In the genomic region with DNA sequence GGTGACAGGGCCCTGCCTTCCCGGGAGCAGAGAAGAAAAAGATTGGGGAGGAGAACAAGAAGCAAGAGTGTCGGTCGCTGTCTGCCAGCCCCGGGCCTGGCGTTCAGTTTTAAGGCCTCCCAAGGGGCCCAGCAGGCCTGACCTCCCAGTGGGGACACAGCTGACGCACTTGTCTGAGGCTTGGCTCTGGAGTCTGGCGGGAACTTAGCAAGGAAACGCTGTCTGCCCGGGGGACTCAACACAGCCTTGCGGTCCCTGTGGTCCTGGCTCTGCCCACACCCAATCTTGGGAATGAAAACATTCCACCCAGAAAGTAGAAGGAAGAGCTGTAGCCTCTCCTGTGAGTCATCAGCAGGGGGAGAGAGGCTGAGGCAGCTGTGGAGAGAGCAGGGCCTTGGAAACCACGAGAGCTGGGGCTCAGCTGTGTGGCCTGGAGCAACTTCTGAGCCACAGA, we compare ENCODE assay signal across 1 cellular context.
TF ChIP-seq lines count a peak whose summit lies in the region.

No MANE protein-coding gene starts in this region.

TF ChIP-seq in K562, 482 proteins besides CTCF, POLR2A, EP300 and RAD21 (continued from another document):
- no peak for TF ChIP-seq CBFA2T2 (conservative IDR thresholded peaks at IDR 0.05)
- peak; percentile 38; the same call in 1 of the 2 replicates for TF ChIP-seq ATF3 (IDR thresholded peaks at IDR 0.05)
- TF ChIP-seq ATF3 (CRISPR knock-in tag; conservative IDR thresholded peaks at IDR 0.05) = no peak
- peak; percentile 45; the same call in 1 of the 2 replicates for TF ChIP-seq JUND (IDR thresholded peaks at IDR 0.05; ENCODE audit: borderline replicate concordance, low read depth, low read length)
- 0 out of 3 replicates have a peak, but pooled peaks have one; percentile 23 for TF ChIP-seq JUND (tag; IDR thresholded peaks at IDR 0.05; ENCODE audit: borderline replicate concordance, low read depth, low read length)
- TF ChIP-seq ZNF57 (CRISPR knock-in tag; IDR thresholded peaks at IDR 0.05) = no peak
- TF ChIP-seq HNRNPH1 (optimal IDR thresholded peaks at IDR 0.05; ENCODE audit: low read depth, low read length) = no peak
